In genomic region chr6:48061630-48062029, GRCh38 we compare ENCODE assay signal across 17 cellular contexts. TPM values are rescaled to one million over a fixed set of nuclear protein-coding genes. Genes with fewer than 3 reads are reported as not detected.
A peak's percentile ranks its signal among the peaks of the same experiment; 100 is the strongest.
DNase-seq lines count a peak whose midpoint lies in the region; ATAC-seq, FAIRE-seq and TF ChIP-seq lines count a peak whose summit lies in the region.
"Had no signal": no experiment of that assay in that cellular context is flagged by ENCODE, and none has a peak within 500 bp of the region (broad histone marks: within the 10 kb centered on the region; RNA-seq: fewer than 3 reads in every experiment).

No MANE protein-coding gene starts in this region.

- H3K4me1 Mint-ChIP-seq in astrocyte (ENCODE audit: low read depth, unreplicated experiment), result peaks cover 4% of the 10 kb centered on the region

- TF ChIP-seq CTCF in astrocyte (IDR thresholded peaks at IDR 0.05; ENCODE audit: insufficient read depth, low read depth, low read length) (no peak), foreskin keratinocyte (conservative IDR thresholded peaks at IDR 0.05) (no peak)

- H2AFZ ChIP-seq in astrocyte (ENCODE audit: low read depth, low read length), result no peak overlapping the region

- H3K27ac ChIP-seq in astrocyte (ENCODE audit: low read depth, low read length) (no peak overlapping the region), foreskin keratinocyte (no peak overlapping the region)
- H3K27ac ChIP-seq: right atrium auricular region had no signal

- intact Hi-C loops in posterior vena cava (cut with DNase I), result no loop called here

- no peak overlapping the region for H3K4me3 Mint-ChIP-seq in astrocyte (ENCODE audit: unreplicated experiment)
- H3K4me3 Mint-ChIP-seq: activated naive CD8-positive, alpha-beta T cell had no signal

- no peaks in the 10 kb centered on the region for H3K79me2 ChIP-seq in astrocyte (ENCODE audit: insufficient read depth, low read length)

- no peaks in the 10 kb centered on the region for H3K36me3 ChIP-seq in astrocyte (ENCODE audit: insufficient read depth, low read length)
- H3K36me3 ChIP-seq: right atrium auricular region had no signal

- FAIRE-seq in astrocyte (lab: Jason Lieb, UNC), result no peak
- FAIRE-seq: TTC549 had no signal

- no peaks in the 10 kb centered on the region for H4K20me1 ChIP-seq in astrocyte (ENCODE audit: insufficient read depth, low read length)

- H3K27ac Mint-ChIP-seq in astrocyte (ENCODE audit: unreplicated experiment), result no peak overlapping the region
- H3K27ac Mint-ChIP-seq: activated naive CD8-positive, alpha-beta T cell had no signal

- H3K4me1 ChIP-seq in astrocyte (ENCODE audit: insufficient read depth, low read length) (no peaks in the 10 kb centered on the region), foreskin keratinocyte (no peaks in the 10 kb centered on the region)
- H3K4me1 ChIP-seq: right atrium auricular region had no signal

- H3K9ac ChIP-seq in astrocyte (ENCODE audit: low read length), result no peak overlapping the region

- H3K9me3 Mint-ChIP-seq in astrocyte (ENCODE audit: unreplicated experiment), result no peaks in the 10 kb centered on the region

- peaks cover 14% of the 10 kb centered on the region for H3K36me3 Mint-ChIP-seq in astrocyte (ENCODE audit: low read depth, unreplicated experiment)
- H3K36me3 Mint-ChIP-seq: activated naive CD8-positive, alpha-beta T cell had no signal

- no peak overlapping the region for H3K4me2 ChIP-seq in astrocyte (ENCODE audit: low read length)

- DNase-seq in AG20443 (ENCODE audit: low spot score) (peak; percentile 14), M059J (ENCODE audit: low read depth) (peak; percentile 73), astrocyte (ENCODE audit: low read depth) (peak; percentile 35), foreskin keratinocyte (peak in 1 of 2 donors; percentile 52), NCI-H187 (lab: John Stamatoyannopoulos, UW) (no peak), posterior vena cava (ENCODE audit: low spot score) (no peak), NCI-H510A (lab: John Stamatoyannopoulos, UW) (no peak)
- DNase-seq: activated T-cell treated with anti-CD3 and anti-CD28 coated beads, Interleukin-2, amount 50 U/mL, for 1 hour; Karpas-422; kidney glomerular epithelial cell; midbrain; NCI-H1436 treated with DMSO at 0.1 percent for 48 hours; NCI-H524 treated with DMSO at 0.1 percent for 48 hours had no signal

- no peaks in the 10 kb centered on the region for H3K9me3 ChIP-seq in astrocyte (ENCODE audit: insufficient read depth, low read depth, low read length)
- H3K9me3 ChIP-seq: right atrium auricular region had no signal

- H3K27me3 ChIP-seq in astrocyte (ENCODE audit: insufficient read depth, low read length) (no peaks in the 10 kb centered on the region), foreskin keratinocyte (no peaks in the 10 kb centered on the region)
- H3K27me3 ChIP-seq: right atrium auricular region had no signal

- no peak overlapping the region for H3K4me3 ChIP-seq in astrocyte (ENCODE audit: insufficient read depth, low read depth, low read length)
- H3K4me3 ChIP-seq: right atrium auricular region had no signal

- no peaks in the 10 kb centered on the region for H3K27me3 Mint-ChIP-seq in astrocyte (ENCODE audit: low read depth, unreplicated experiment)

- ATAC-seq in foreskin keratinocyte, result peak; percentile 57
- ATAC-seq in HG03025 (IDR thresholded peaks at IDR 0.05; ENCODE audit: low FRiP score, unreplicated experiment), result no peak

RNA-seq across cellular contexts. Expression of gene PTCHD4, which starts 49.4 kb away (rescaled TPM):
- 0.15 and 1.3 TPM in 2 replicates for total RNA-seq in M059J (2014; rRNA removed; shearing (Covaris generic))
- total RNA-seq in astrocyte (11.4 and 12.4 TPM in 2 replicates), foreskin keratinocyte (0.20 and 0.25 TPM in 2 replicates), posterior vena cava (1 to 10 TPM; 1.2 to 1.6 TPM)
- polyA plus RNA-seq in foreskin keratinocyte, result 0.08 and 0.13 TPM in 2 replicates

Comparison
In these comparisons a context has a peak if more than half of its experiments do, and no peak if none do; other contexts are left out.
1. DNase-seq: peak in AG20443 (single experiment), M059J (single experiment) and astrocyte (single experiment); none in NCI-H187 (0 of 2), posterior vena cava (single experiment) and NCI-H510A (single experiment).